16 cellular contexts compared by ENCODE assay signal in the genomic region with DNA sequence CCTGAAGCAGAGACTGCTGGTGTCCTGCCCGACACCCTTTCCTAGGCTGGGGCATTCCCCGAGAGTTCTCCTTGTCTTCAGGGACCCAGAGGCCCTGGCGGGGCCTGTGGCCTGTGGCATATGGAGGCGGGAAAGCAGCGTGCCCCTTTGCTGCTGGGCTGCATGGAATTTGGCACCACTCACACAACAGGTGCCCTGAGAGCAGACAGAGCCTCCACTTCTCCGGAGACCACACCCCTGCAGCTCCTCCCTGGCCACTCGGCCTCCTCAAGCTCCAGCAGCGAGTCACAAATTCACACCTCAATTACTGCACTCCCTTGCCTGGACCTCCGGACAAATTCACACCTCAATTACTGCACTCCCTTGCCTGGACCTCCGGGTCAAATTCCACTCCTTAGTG.
"Had no signal": no experiment of that assay in that cellular context is flagged by ENCODE, and none has a peak within 500 bp of the region (broad histone marks: within the 10 kb centered on the region; RNA-seq: fewer than 3 reads in every experiment).

No MANE protein-coding gene starts in this region.

- ATAC-seq: activated CD8-positive, alpha-beta memory T cell treated with anti-CD3 and anti-CD28 coated beads, Interleukin-2, amount 10 ng/mL, durations not matched to agents 7 days and 5 days; activated naive CD4-positive, alpha-beta T cell treated with anti-CD3 and anti-CD28 coated beads, Interleukin-2, amount 50 U/mL, for 72 hours; body of pancreas; psoas muscle; right lobe of liver; stimulated activated memory B cell treated with anti-CD40 and anti-IgM and Interleukin-4, amounts not matched to agents 10 μg/mL and 1 μg/mL and 100 μg/mL, for 72 hours had no signal

- DNase-seq: activated CD4-positive, alpha-beta T cell treated with anti-CD3 and anti-CD28 coated beads for 1 hour; activated CD4-positive, alpha-beta T cell treated with anti-CD3 and anti-CD28 coated beads, Interleukin-2, amount 50 U/mL, for 48 hours; activated CD8-positive, alpha-beta memory T cell treated with anti-CD3 and anti-CD28 coated beads, Interleukin-2, amount 10 ng/mL, durations not matched to agents 7 days and 5 days; activated effector memory CD4-positive, alpha-beta T cell treated with Interleukin-2 at 50 U/mL for 16 hours; activated T-cell treated with anti-CD3 and anti-CD28 coated beads, Interleukin-2, amount 50 U/mL, for 24 hours; amniotic stem cell; body of pancreas; central memory CD4-positive, alpha-beta T cell; erythroblast; hippocampal formation; mammary epithelial cell; psoas muscle; right lobe of liver; T1000 had no signal
